13 cellular contexts compared by ENCODE assay signal in genomic region chr9:14180942-14181270, GRCh38.
DNase-seq lines count a peak whose midpoint lies in the region; ATAC-seq and TF ChIP-seq lines count a peak whose summit lies in the region.
"Had no signal": no experiment of that assay in that cellular context is flagged by ENCODE, and none has a peak within 500 bp of the region (broad histone marks: within the 10 kb centered on the region; RNA-seq: fewer than 3 reads in every experiment).

No MANE protein-coding gene starts in this region.

- no peaks in the 10 kb centered on the region for H3K4me1 Mint-ChIP-seq in activated naive CD4-positive, alpha-beta T cell treated with anti-CD3 and anti-CD28 coated beads for 36 hours (ENCODE audit: low read depth)

- H3K27ac ChIP-seq in OCI-LY7 (ENCODE audit: low read depth, low read length, poor library complexity, severe bottlenecking) (no peak overlapping the region), subcutaneous abdominal adipose tissue (ENCODE audit: low read depth, low read length) (peak overlapping the region; percentile 72)
- H3K27ac ChIP-seq: BLaER1, SJCRH30 had no signal

- H3K27me3 Mint-ChIP-seq in activated naive CD4-positive, alpha-beta T cell treated with anti-CD3 and anti-CD28 coated beads for 36 hours (ENCODE audit: low read depth) = peaks cover 2% of the 10 kb centered on the region

- H3K36me3 Mint-ChIP-seq in activated naive CD4-positive, alpha-beta T cell treated with anti-CD3 and anti-CD28 coated beads for 36 hours (ENCODE audit: low read depth) = no peaks in the 10 kb centered on the region

- TF ChIP-seq CTCF in OCI-LY7 (conservative IDR thresholded peaks at IDR 0.05; ENCODE audit: low read length) = no peak
- no peak for TF ChIP-seq CTCF in mucosa of descending colon (IDR thresholded peaks at IDR 0.05)

- intact Hi-C loops in OCI-LY7 (cut with micrococcal nuclease; ENCODE audit: unreplicated experiment) (no loop called here), mucosa of descending colon (cut with DNase I, micrococcal nuclease) (no loop called here)
- intact Hi-C loops in activated naive CD4-positive, alpha-beta T cell treated with anti-CD3 and anti-CD28 coated beads for 36 hours (cut with micrococcal nuclease) = no loop called here

- H3K27ac Mint-ChIP-seq in activated naive CD4-positive, alpha-beta T cell treated with anti-CD3 and anti-CD28 coated beads for 36 hours = no peak overlapping the region

- H3K79me2 ChIP-seq in OCI-LY7 (ENCODE audit: insufficient read depth, low read depth, low read length) = no peaks in the 10 kb centered on the region

- POLR2A ChIA-PET in OCI-LY7 (lab: Charles Lee) = interaction anchor here (0.6 kb wide), 1 partner anchor 27 kb away, joined by 3 read pairs; no protein-coding TSS in a partner anchor

- H3K4me3 ChIP-seq in OCI-LY7 (ENCODE audit: low read depth, low read length, poor library complexity, severe bottlenecking) (no peak overlapping the region), endocrine pancreas (ENCODE audit: control insufficient read depth, insufficient read depth, low read length) (peak overlapping the region; percentile 12), mucosa of descending colon (no peak overlapping the region), subcutaneous abdominal adipose tissue (ENCODE audit: low read depth in 1 of 5, low read length in 5 of 5) (peak overlapping the region in 4 of 5 donors; percentile 24 to 38 (median 35))
- H3K4me3 ChIP-seq: BLaER1, SJCRH30 had no signal

- peaks cover 2% of the 10 kb centered on the region for H3K9me3 Mint-ChIP-seq in activated naive CD4-positive, alpha-beta T cell treated with anti-CD3 and anti-CD28 coated beads for 36 hours

- no peak overlapping the region for H3K9ac ChIP-seq in endocrine pancreas (ENCODE audit: control insufficient read depth, insufficient read depth, low read length)
- peak overlapping the region in 1 of 5 donors; percentile 56 for H3K9ac ChIP-seq in subcutaneous abdominal adipose tissue (ENCODE audit: low read length in 5 of 5)
- H3K9ac ChIP-seq: BLaER1 had no signal

- H3K9me3 ChIP-seq in OCI-LY7 (ENCODE audit: low read length) = no peaks in the 10 kb centered on the region
- no peaks in the 10 kb centered on the region for H3K9me3 ChIP-seq in endocrine pancreas (ENCODE audit: control insufficient read depth, low read length)
- no peaks in the 10 kb centered on the region for H3K9me3 ChIP-seq in mucosa of descending colon
- H3K9me3 ChIP-seq in subcutaneous abdominal adipose tissue (ENCODE audit: control insufficient read depth in 5 of 5, low read length in 5 of 5) = no peaks in the 10 kb centered on the region
- H3K9me3 ChIP-seq: BLaER1, SJCRH30 had no signal

- H3K36me3 ChIP-seq in OCI-LY7 (ENCODE audit: insufficient read depth, low read length) (no peaks in the 10 kb centered on the region), endocrine pancreas (ENCODE audit: control insufficient read depth, insufficient read depth, low read length) (no peaks in the 10 kb centered on the region), mucosa of descending colon (ENCODE audit: low read depth) (no peaks in the 10 kb centered on the region), subcutaneous abdominal adipose tissue (ENCODE audit: control insufficient read depth in 5 of 5, insufficient read depth in 5 of 5, low read length in 5 of 5) (no peaks in the 10 kb centered on the region)
- H3K36me3 ChIP-seq: BLaER1 had no signal

- H3K4me3 Mint-ChIP-seq in activated naive CD4-positive, alpha-beta T cell treated with anti-CD3 and anti-CD28 coated beads for 36 hours = no peak overlapping the region

- H3K9me2 ChIP-seq in OCI-LY7 (ENCODE audit: insufficient read depth, low read length) = no peaks in the 10 kb centered on the region

- DNase-seq in OCI-LY7 (ENCODE audit: low spot score) (no peak), mucosa of descending colon (no peak), amygdala (lab: John Stamatoyannopoulos, UW) (no peak), DMS 273 treated with DMSO at 0.1 percent for 48 hours (lab: John Stamatoyannopoulos, UW) (no peak)
- no peak for DNase-seq in activated naive CD4-positive, alpha-beta T cell treated with anti-CD3 and anti-CD28 coated beads for 36 hours
- DNase-seq: activated naive CD4-positive, alpha-beta T cell treated with Interleukin-2 at 50 U/mL for 16 hours; KG1; SJCRH30; stimulated activated CD4-positive, alpha-beta T cell treated with anti-CD3 and anti-CD28 coated beads, Interleukin-1b, Interleukin-23, amount 100 ng/mL, for 48 hours had no signal

- ATAC-seq in mucosa of descending colon = peak; percentile 58
- ATAC-seq in GM21515 (IDR thresholded peaks at IDR 0.05; ENCODE audit: unreplicated experiment) = no peak

- BruUV-seq in OCI-LY7 (replicated peaks; lab: Mats Ljungman, UMichigan) = no TSS peak

- H4K20me1 ChIP-seq in OCI-LY7 (ENCODE audit: insufficient read depth, low read length) = no peaks in the 10 kb centered on the region
- H4K20me1 ChIP-seq: BLaER1 had no signal

- no peaks in the 10 kb centered on the region for H3K27me3 ChIP-seq in endocrine pancreas (ENCODE audit: control insufficient read depth, insufficient read depth, low read length)
- no peaks in the 10 kb centered on the region for H3K27me3 ChIP-seq in subcutaneous abdominal adipose tissue (ENCODE audit: control insufficient read depth in 5 of 5, insufficient read depth in 4 of 5, low read length in 5 of 5)
- H3K27me3 ChIP-seq: BLaER1, SJCRH30 had no signal

- no peaks in the 10 kb centered on the region for H3K4me1 ChIP-seq in OCI-LY7 (ENCODE audit: insufficient read depth, low read length, poor library complexity, severe bottlenecking)
- peaks cover 11% of the 10 kb centered on the region for H3K4me1 ChIP-seq in endocrine pancreas (ENCODE audit: control insufficient read depth, insufficient read depth, low read length)
- H3K4me1 ChIP-seq in mucosa of descending colon (ENCODE audit: low read depth) = peaks cover 15% of the 10 kb centered on the region
- H3K4me1 ChIP-seq in subcutaneous abdominal adipose tissue (ENCODE audit: control insufficient read depth in 5 of 5, insufficient read depth in 5 of 5, low read length in 5 of 5) = peaks cover 5 to 27% (median 23%) of the 10 kb centered on the region in 5 donors

- peak overlapping the region; percentile 18; the same call in 1 of the 2 replicates for H3K4me2 ChIP-seq in OCI-LY7 (ENCODE audit: low read length)
- H3K4me2 ChIP-seq: BLaER1 had no signal

- no peak overlapping the region for H2AFZ ChIP-seq in OCI-LY7 (ENCODE audit: low read length)

- CTCF ChIA-PET in OCI-LY7 (lab: Charles Lee; ENCODE audit: unreplicated experiment) = no interaction called here
- CTCF ChIA-PET in activated naive CD4-positive, alpha-beta T cell treated with anti-CD3 and anti-CD28 coated beads for 36 hours (lab: Charles Lee) = no interaction called here

Comparison
In these comparisons a context has a peak if more than half of its experiments do, and no peak if none do; other contexts are left out.
1. H3K4me3 ChIP-seq: peak in endocrine pancreas (single experiment) and subcutaneous abdominal adipose tissue (4 of 5); none in OCI-LY7 (single experiment) and mucosa of descending colon (single experiment).